Comparison of ENCODE assay signal across 27 cellular contexts in the genomic region with DNA sequence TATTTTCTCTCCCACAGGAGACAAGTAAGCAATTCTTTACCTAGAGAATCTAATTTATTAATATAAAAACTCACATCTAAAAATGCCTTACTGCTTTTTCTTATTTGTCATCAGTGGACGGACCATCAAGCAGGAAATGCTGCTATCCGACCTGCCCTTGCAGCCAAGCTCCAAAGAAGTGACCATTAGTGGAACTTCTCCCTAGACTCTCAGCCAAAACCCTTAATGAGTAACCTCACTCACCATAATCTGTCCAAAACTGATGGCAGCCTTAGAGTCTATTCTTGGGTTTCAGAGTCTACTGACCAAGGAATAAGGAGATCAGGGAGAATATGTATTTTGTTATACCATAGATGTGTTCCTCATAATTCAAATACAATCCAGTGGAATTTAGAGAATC.
"Had no signal": no experiment of that assay in that cellular context is flagged by ENCODE, and none has a peak within 500 bp of the region (broad histone marks: within the 10 kb centered on the region; RNA-seq: fewer than 3 reads in every experiment).

No MANE protein-coding gene starts in this region.

- DNase-seq: stimulated activated CD4-positive, alpha-beta T cell treated with anti-CD3 and anti-CD28 coated beads, Interleukin-2, amount 100 ng/mL, for 48 hours; stimulated activated CD4-positive, alpha-beta T cell treated with anti-CD3 and anti-CD28 coated beads, Interleukin-4, amount 100 ng/mL, for 1 hour; stimulated activated CD4-positive, alpha-beta T cell treated with anti-CD3 and anti-CD28 coated beads, Interleukin-4, amount 100 ng/mL, for 24 hours; stimulated activated CD4-positive, alpha-beta T cell treated with anti-CD3 and anti-CD28 coated beads, Interleukin-4, amount 100 ng/mL, for 4 hours; stimulated activated CD8-positive, alpha-beta memory T cell treated with anti-CD3 and anti-CD28 coated beads, Interleukin-4, amount 100 ng/mL, for 48 hours; stimulated activated naive B cell treated with anti-CD40 and anti-IgM and Interleukin-4, amounts not matched to agents 10 μg/mL and 1 μg/mL and 100 μg/mL, for 72 hours; stimulated activated naive CD4-positive, alpha-beta T cell; stimulated activated naive CD4-positive, alpha-beta T cell treated with Interleukin-2 at 50 U/mL for 16 hours; stimulated activated naive CD8-positive, alpha-beta T cell treated with anti-CD3 and anti-CD28 coated beads, Interleukin-15, amount 100 ng/mL, for 72 hours; stimulated activated naive CD8-positive, alpha-beta T cell treated with anti-CD3 and anti-CD28 coated beads, Interleukin-15, Interleukin-2, amounts not matched to agents 100 U/mL and 50 U/mL, for 24 hours; stomach; substantia nigra; testis; thyroid gland; tibial artery; transverse colon; trophoblast cell; upper lobe of left lung; upper lobe of right lung; uterus had no signal

- H3K4me1 ChIP-seq: stomach, suprapubic skin, testis, thyroid gland, tibial artery, tibial nerve, transverse colon, upper lobe of left lung, upper lobe of right lung, uterus, vagina had no signal

- H3K27me3 ChIP-seq: stomach, suprapubic skin, testis, thyroid gland, tibial artery, tibial nerve, transverse colon, upper lobe of left lung, upper lobe of right lung, uterus, vagina had no signal

- H3K27ac ChIP-seq: stomach, suprapubic skin, testis, thoracic aorta, thyroid gland, tibial artery, tibial nerve, transverse colon, upper lobe of left lung, upper lobe of right lung, uterus, vagina had no signal

- FAIRE-seq: urothelium cell line had no signal

- H3K9me3 ChIP-seq: stomach, suprapubic skin, testis, thoracic aorta, thyroid gland, tibial artery, tibial nerve, transverse colon, upper lobe of left lung, upper lobe of right lung, uterus, vagina had no signal

- H3K36me3 ChIP-seq: uterus had no signal

- ATAC-seq: stimulated activated effector memory CD8-positive, alpha-beta T cell treated with anti-CD3 and anti-CD28 coated beads, Interleukin-12 subunit alpha, Interleukin-12 subunit beta, amount 100 ng/mL, for 72 hours; stimulated activated memory B cell treated with anti-CD40 and anti-IgM and Interleukin-4, amounts not matched to agents 10 μg/mL and 1 μg/mL and 100 μg/mL, for 72 hours; stimulated activated naive B cell treated with anti-CD40 and anti-IgM and Interleukin-4, amounts not matched to agents 10 μg/mL and 1 μg/mL and 100 μg/mL, for 72 hours; stimulated activated naive CD8-positive, alpha-beta T cell treated with anti-CD3 and anti-CD28 coated beads, Interleukin-15, amount 100 ng/mL, for 72 hours; stimulated activated naive CD8-positive, alpha-beta T cell treated with anti-CD3 and anti-CD28 coated beads, Interleukin-15, Interleukin-2, amounts not matched to agents 100 U/mL and 50 U/mL, for 24 hours; upper lobe of right lung had no signal

- H3K4me3 ChIP-seq: stomach, suprapubic skin, testis, thoracic aorta, thyroid gland, tibial artery, tibial nerve, transverse colon, upper lobe of left lung, upper lobe of right lung, uterus, vagina had no signal
